Comparison of ENCODE assay signal across 20 cellular contexts in the genomic region with DNA sequence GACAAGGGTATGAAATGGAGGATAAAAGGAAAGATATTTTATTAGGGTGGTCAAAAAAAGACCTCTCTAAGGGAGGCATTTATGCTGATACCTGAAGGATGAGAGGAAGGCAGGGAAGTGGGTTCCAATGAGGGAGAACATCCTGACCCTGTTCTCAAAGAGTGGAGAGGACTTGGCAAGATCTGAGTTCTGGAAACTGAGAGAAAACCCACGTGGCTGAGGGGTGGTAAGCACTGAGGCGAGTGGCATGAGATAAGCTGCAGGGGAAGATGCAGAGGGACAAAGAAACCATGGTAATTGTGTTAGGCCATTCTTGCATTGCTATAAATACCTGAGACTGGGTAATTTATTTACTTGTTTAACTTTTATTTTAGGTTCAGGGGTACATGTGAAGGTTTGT. TPM values are rescaled to one million over a fixed set of nuclear protein-coding genes. Genes with fewer than 3 reads are reported as not detected.
DNase-seq lines count a peak whose midpoint lies in the region; ATAC-seq and TF ChIP-seq lines count a peak whose summit lies in the region.
"Had no signal": no experiment of that assay in that cellular context is flagged by ENCODE, and none has a peak within 500 bp of the region (broad histone marks: within the 10 kb centered on the region; RNA-seq: fewer than 3 reads in every experiment).

No MANE protein-coding gene starts in this region.

- intact Hi-C loops in Right ventricle myocardium superior (cut with DNase I) (no loop called here), heart left ventricle (cut with DNase I) (loop anchor here in 1 of 10 donors (2.0 kb wide), 1 partner anchor 14 kb away; no protein-coding TSS in a partner anchor), left ventricle myocardium superior (cut with micrococcal nuclease) (no loop called here)

- H3K4me3 ChIP-seq in right atrium auricular region (no peak overlapping the region), heart left ventricle (no peak overlapping the region), neural progenitor cell (no peak overlapping the region), neuronal stem cell (ENCODE audit: low read length in 2 of 2) (no peak overlapping the region)
- H3K4me3 ChIP-seq: BLaER1 had no signal

- peak; percentile 40 for ATAC-seq in Right ventricle myocardium superior (ENCODE audit: poor library complexity)
- ATAC-seq in heart left ventricle = peak in 3 of 4 donors; percentile 47 to 52 (median 49)
- peak; percentile 60 for ATAC-seq in left ventricle myocardium superior

- no peak overlapping the region for H2BK15ac ChIP-seq in neuronal stem cell (ENCODE audit: low read length)

- H3K14ac ChIP-seq in neuronal stem cell (ENCODE audit: low read length) = no peak overlapping the region

- no peaks in the 10 kb centered on the region for H3K79me2 ChIP-seq in neural progenitor cell (ENCODE audit: low read depth)

- H2BK5ac ChIP-seq in neuronal stem cell (ENCODE audit: low read length) = no peak overlapping the region

- no peak overlapping the region for H4K91ac ChIP-seq in neuronal stem cell (ENCODE audit: low read depth, low read length, poor library complexity)

- H3K27me3 ChIP-seq in right atrium auricular region = no peaks in the 10 kb centered on the region
- no peaks in the 10 kb centered on the region for H3K27me3 ChIP-seq in heart left ventricle
- no peaks in the 10 kb centered on the region for H3K27me3 ChIP-seq in neural progenitor cell
- no peaks in the 10 kb centered on the region for H3K27me3 ChIP-seq in neuronal stem cell (ENCODE audit: control insufficient read depth in 3 of 3, insufficient read depth in 3 of 3, low read depth in 1 of 3, low read length in 3 of 3)
- H3K27me3 ChIP-seq: BE2C, BLaER1 had no signal

- H3K27me3 Mint-ChIP-seq in neural progenitor cell (ENCODE audit: insufficient read depth, low read depth) = peaks cover 7% of the 10 kb centered on the region

- peaks cover 17% of the 10 kb centered on the region for H3F3A ChIP-seq in neural progenitor cell (ENCODE audit: low read depth)

- no peaks in the 10 kb centered on the region for H3K36me3 Mint-ChIP-seq in neural progenitor cell
- H3K36me3 Mint-ChIP-seq: CD14-positive monocyte; CD4-positive, alpha-beta memory T cell; CD4-positive, CD25-positive, alpha-beta regulatory T cell; CD8-positive, alpha-beta memory T cell had no signal

- no peak overlapping the region for H2BK120ac ChIP-seq in neuronal stem cell (ENCODE audit: low read depth, low read length)

- no peak overlapping the region for H3K18ac ChIP-seq in neuronal stem cell (ENCODE audit: low read length)

- H3K4me1 ChIP-seq in right atrium auricular region (peaks cover 0 to 15% of the 10 kb centered on the region in 2 donors), heart left ventricle (peaks cover 0 to 38% (median 4%) of the 10 kb centered on the region in 12 donors), neural progenitor cell (peaks cover 31% of the 10 kb centered on the region), neuronal stem cell (ENCODE audit: control insufficient read depth in 2 of 2, insufficient read depth in 1 of 2, low read depth in 1 of 2, low read length in 2 of 2) (peaks cover 0 to 10% of the 10 kb centered on the region in 2 donors)
- H3K4me1 ChIP-seq: BE2C, BLaER1 had no signal

- no peak overlapping the region for H3K27ac Mint-ChIP-seq in neural progenitor cell
- H3K27ac Mint-ChIP-seq: CD14-positive monocyte; CD4-positive, alpha-beta memory T cell; CD4-positive, CD25-positive, alpha-beta regulatory T cell; CD8-positive, alpha-beta memory T cell had no signal

- no peaks in the 10 kb centered on the region for H3K36me3 ChIP-seq in right atrium auricular region
- no peaks in the 10 kb centered on the region for H3K36me3 ChIP-seq in heart left ventricle
- no peaks in the 10 kb centered on the region for H3K36me3 ChIP-seq in neural progenitor cell
- no peaks in the 10 kb centered on the region for H3K36me3 ChIP-seq in neuronal stem cell (replicated peaks in 1 of 2; ENCODE audit: control insufficient read depth in 2 of 2, insufficient read depth in 2 of 2, low read length in 2 of 2)
- H3K36me3 ChIP-seq: BE2C, BLaER1 had no signal

- H3K9ac ChIP-seq in neural progenitor cell (no peak overlapping the region), neuronal stem cell (ENCODE audit: low read depth, low read length, poor library complexity) (no peak overlapping the region)
- H3K9ac ChIP-seq: BLaER1 had no signal

- H2AFZ ChIP-seq in neural progenitor cell (replicated peaks) = no peak overlapping the region
- no peak overlapping the region for H2AFZ ChIP-seq in neuronal stem cell (ENCODE audit: low read length)

- H3K4ac ChIP-seq in neuronal stem cell (ENCODE audit: low read length) = no peak overlapping the region

- TF ChIP-seq CTCF in right atrium auricular region (IDR thresholded peaks at IDR 0.05) (no peak), heart left ventricle (IDR thresholded peaks at IDR 0.05) (no peak), neural progenitor cell (IDR thresholded peaks at IDR 0.05) (no peak)

- H3K27ac ChIP-seq in right atrium auricular region = peak overlapping the region in 1 of 2 donors; percentile 20
- no peak overlapping the region for H3K27ac ChIP-seq in heart left ventricle
- H3K27ac ChIP-seq in neural progenitor cell = no peak overlapping the region
- H3K27ac ChIP-seq in neuronal stem cell (replicated peaks; ENCODE audit: low read length) = no peak overlapping the region
- H3K27ac ChIP-seq: BLaER1 had no signal

- no peak overlapping the region for H2BK12ac ChIP-seq in neuronal stem cell (ENCODE audit: low read length)

- peaks cover 10% of the 10 kb centered on the region for H3K4me1 Mint-ChIP-seq in neural progenitor cell
- H3K4me1 Mint-ChIP-seq: CD14-positive monocyte; CD4-positive, alpha-beta memory T cell; CD4-positive, CD25-positive, alpha-beta regulatory T cell; CD8-positive, alpha-beta memory T cell had no signal

- 28 to 42% (median 38%) methylated on average over 2 of the region's 2 CpGs for WGBS in heart left ventricle, 4 donors
- WGBS in neuronal stem cell (ENCODE audit: extremely low coverage in 2 of 2, insufficient read length in 2 of 2, insufficient replicate concordance in 1 of 2), 2 donors = no CpG with 5 or more reads among the region's 2 CpGs

- H3K4me2 ChIP-seq in neural progenitor cell (no peak overlapping the region), neuronal stem cell (ENCODE audit: insufficient read depth, low read length, poor library complexity, severe bottlenecking) (no peak overlapping the region)
- H3K4me2 ChIP-seq: BLaER1 had no signal

- H4K20me1 ChIP-seq in neural progenitor cell (ENCODE audit: low read depth) = no peaks in the 10 kb centered on the region
- H4K20me1 ChIP-seq: BLaER1 had no signal

- H4K8ac ChIP-seq in neuronal stem cell (ENCODE audit: low read depth, low read length) = no peak overlapping the region

- H3K9me3 ChIP-seq in right atrium auricular region = no peaks in the 10 kb centered on the region
- H3K9me3 ChIP-seq in heart left ventricle = no peaks in the 10 kb centered on the region
- H3K9me3 ChIP-seq in neural progenitor cell (ENCODE audit: low read depth) = no peaks in the 10 kb centered on the region
- no peaks in the 10 kb centered on the region for H3K9me3 ChIP-seq in neuronal stem cell (replicated peaks in 1 of 2; ENCODE audit: control insufficient read depth in 2 of 2, insufficient read depth in 1 of 2, low read depth in 1 of 2, low read length in 2 of 2)
- H3K9me3 ChIP-seq: BE2C, BLaER1 had no signal

- H3K23ac ChIP-seq in neuronal stem cell (ENCODE audit: low read depth, low read length, poor library complexity) = no peak overlapping the region

- no peak overlapping the region for H2AK5ac ChIP-seq in neuronal stem cell (ENCODE audit: low read depth, low read length)

- DNase-seq in Right ventricle myocardium superior (no peak), right atrium auricular region (ENCODE audit: low spot score) (no peak), heart left ventricle (no peak), left ventricle myocardium superior (no peak), neural progenitor cell (ENCODE audit: low spot score) (no peak), H4 (ENCODE audit: low spot score) (no peak), neuronal stem cell (ENCODE audit: low spot score) (no peak)
- DNase-seq: 8988T; ACHN; BE2C; C1 segment of cervical spinal cord; Calu3; CD4-positive, alpha-beta memory T cell; CD4-positive, CD25-positive, alpha-beta regulatory T cell; CD8-positive, alpha-beta memory T cell; COR-L47; DMS79 treated with DMSO at 0.1 percent for 48 hours; GF-D8 had no signal

- TF ChIP-seq POLR2A in heart left ventricle (IDR thresholded peaks at IDR 0.05) = no peak

- H3K4me3 Mint-ChIP-seq in neural progenitor cell = no peak overlapping the region
- H3K4me3 Mint-ChIP-seq: CD4-positive, alpha-beta memory T cell; CD4-positive, CD25-positive, alpha-beta regulatory T cell; CD8-positive, alpha-beta memory T cell had no signal

- H3K9me3 Mint-ChIP-seq in neural progenitor cell = no peaks in the 10 kb centered on the region
- H3K9me3 Mint-ChIP-seq: CD4-positive, CD25-positive, alpha-beta regulatory T cell; CD8-positive, alpha-beta memory T cell had no signal

- H3K79me1 ChIP-seq in neuronal stem cell (ENCODE audit: low read depth, low read length) = no peaks in the 10 kb centered on the region

RNA-seq across cellular contexts. Expression of gene SH3RF2, which starts 16.8 kb away (rescaled TPM):
- total RNA-seq in Right ventricle myocardium superior = 309 TPM
- 100 to 1,000 TPM in 1 of 2 donors, 10 to 100 TPM in 1; 41.2 to 272 TPM for total RNA-seq in right atrium auricular region
- 100 to 1,000 TPM in 8 of 9 donors, 10 to 100 TPM in 1; 83.2 to 495 (median 180) TPM for total RNA-seq in heart left ventricle
- polyA plus RNA-seq in heart left ventricle = 100 to 1,000 TPM in 1 of 2 donors, 10 to 100 TPM in 1; 31.3 to 750 TPM
- 350 TPM for total RNA-seq in left ventricle myocardium superior
- 0.36 and 2.4 TPM in 2 replicates for total RNA-seq in neural progenitor cell (ENCODE audit: low replicate concordance)
- 1.6 and 3.0 TPM in 2 replicates for total RNA-seq in H4 (2014; rRNA removed; shearing (Covaris generic))
- 1.1 TPM for polyA plus RNA-seq in neuronal stem cell (2013, experiment 1 of 2)
- polyA plus RNA-seq in neuronal stem cell (2013, experiment 2 of 2) = 0.90 TPM
- total RNA-seq: CD4-positive, alpha-beta memory T cell had no signal
- polyA plus RNA-seq: CD14-positive monocyte; CD4-positive, alpha-beta memory T cell had no signal

Comparison
In these comparisons a context has a peak if more than half of its experiments do, and no peak if none do; other contexts are left out.
1. RNA of gene SH3RF2, which starts 16.8 kb away (total RNA-seq): 350 TPM in left ventricle myocardium superior (single experiment), 309 TPM in Right ventricle myocardium superior (single experiment), 41.2 to 272 TPM in right atrium auricular region and 83.2 to 495 TPM in heart left ventricle; 1.6 to 3.0 TPM in H4 and 0.36 to 2.4 TPM in neural progenitor cell; every median in the first group is over 10 times any median in the second.
2. Peak in every context shown above with its lines, with median percentiles within 50 percentile points of each other: ATAC-seq.